8 cellular contexts compared by ENCODE assay signal in genomic region chr1:2300004-2300771, GRCh38.
DNase-seq lines count a peak whose midpoint lies in the region; ATAC-seq, FAIRE-seq and TF ChIP-seq lines count a peak whose summit lies in the region.

No MANE protein-coding gene starts in this region.

- H3K27ac ChIP-seq in GM12878 (ENCODE audit: control insufficient read depth, insufficient read depth) (peak overlapping the region; percentile 91), trophoblast cell (ENCODE audit: low read depth, low read length) (no peak overlapping the region), upper lobe of right lung (peak overlapping the region; percentile 88)

- H4K91ac ChIP-seq in trophoblast cell (ENCODE audit: low read depth, low read length) = no peak overlapping the region

- H3K9me3 Mint-ChIP-seq in progenitor cell of endocrine pancreas (ENCODE audit: low read depth) = no peaks in the 10 kb centered on the region

- peak overlapping the region; percentile 91 for H3K9ac ChIP-seq in GM12878 (ENCODE audit: control insufficient read depth, insufficient read depth, low read length)
- no peak overlapping the region for H3K9ac ChIP-seq in trophoblast cell (ENCODE audit: low read length)

- no peak for TF ChIP-seq RAD21 in GM12878 (IDR thresholded peaks at IDR 0.05; ENCODE audit: insufficient read depth, low read depth, low read length)

- H3K4me2 ChIP-seq in GM12878 (ENCODE audit: control insufficient read depth, insufficient read depth) (peak overlapping the region; percentile 85), trophoblast cell (ENCODE audit: low read length) (no peak overlapping the region)

- TF ChIP-seq CTCF in GM12878 (IDR thresholded peaks at IDR 0.05 in 2 of 3, conservative IDR thresholded peaks at IDR 0.05 in 1 of 3; ENCODE audit: control insufficient read depth in 2 of 3, extremely low read depth in 1 of 3, insufficient read depth in 1 of 3, low read depth in 3 of 3, low read length in 3 of 3) (no peak), upper lobe of right lung (IDR thresholded peaks at IDR 0.05) (no peak), progenitor cell of endocrine pancreas (IDR thresholded peaks at IDR 0.05; ENCODE audit: unreplicated experiment) (no peak)

- peak overlapping the region; percentile 10 for H3K18ac ChIP-seq in trophoblast cell (ENCODE audit: low read length)

- peak; percentile 97 for FAIRE-seq in GM12878 (lab: Jason Lieb, UNC)

- H3K27ac Mint-ChIP-seq in T-helper 17 cell (peak overlapping the region; percentile 96), progenitor cell of endocrine pancreas (no peak overlapping the region)

- H3K4me1 ChIP-seq in GM12878 (ENCODE audit: control insufficient read depth, insufficient read depth, low read length) (peaks cover 28% of the 10 kb centered on the region), trophoblast cell (ENCODE audit: control insufficient read depth in 1 of 2, insufficient read depth in 2 of 2, low read length in 2 of 2) (peaks cover 3 to 9% of the 10 kb centered on the region in 2 experiments), upper lobe of right lung (peaks cover 58% of the 10 kb centered on the region)

- TF ChIP-seq POLR2A in GM12878 (IDR thresholded peaks at IDR 0.05; ENCODE audit: low read depth, low read length) = peak; percentile 68; the same call in 1 of the 2 replicates

- H3K4me1 Mint-ChIP-seq in T-helper 17 cell (peaks cover 32% of the 10 kb centered on the region), progenitor cell of endocrine pancreas (ENCODE audit: low read depth) (no peaks in the 10 kb centered on the region)

- no peaks in the 10 kb centered on the region for H4K20me1 ChIP-seq in GM12878 (ENCODE audit: control insufficient read depth, insufficient read depth)

- H3K14ac ChIP-seq in trophoblast cell (ENCODE audit: low read length) = no peak overlapping the region

- 18% methylated on average over 32 of the region's 32 CpGs for WGBS in GM12878 (ENCODE audit: insufficient coverage, insufficient replicate concordance, low lambda C conversion rate, missing lambda C conversion rate)
- WGBS in trophoblast cell (ENCODE audit: extremely low coverage, insufficient coverage, insufficient read length) = no CpG with 5 or more reads among the region's 32 CpGs

- H3K27me3 ChIP-seq in GM12878 (replicated peaks in 1 of 2; ENCODE audit: control insufficient read depth in 2 of 2, insufficient read depth in 2 of 2, low read length in 1 of 2) = no peaks in the 10 kb centered on the region
- no peaks in the 10 kb centered on the region for H3K27me3 ChIP-seq in trophoblast cell (ENCODE audit: insufficient read depth, low read length)
- H3K27me3 ChIP-seq in upper lobe of right lung = no peaks in the 10 kb centered on the region

- SMC1A ChIA-PET in GM12878 (lab: Charles Lee; ENCODE audit: uncharacterized antibody, unreplicated experiment) = interaction anchor here (0.7 to 2.0 kb wide), 4 partner anchors 9 to 105 kb away, joined by 4 to 13 read pairs (median 5); partner anchors contain the start of gene FAAP20

- no peaks in the 10 kb centered on the region for H3K9me3 ChIP-seq in T-helper 17 cell (ENCODE audit: control insufficient read depth, low read length, poor library complexity, severe bottlenecking)
- no peaks in the 10 kb centered on the region for H3K9me3 ChIP-seq in GM12878 (replicated peaks; ENCODE audit: control insufficient read depth, insufficient read depth, low read length)
- peaks cover 3% of the 10 kb centered on the region for H3K9me3 ChIP-seq in trophoblast cell (ENCODE audit: insufficient read depth, low read depth, low read length)
- H3K9me3 ChIP-seq in upper lobe of right lung = no peaks in the 10 kb centered on the region

- H2BK120ac ChIP-seq in trophoblast cell (ENCODE audit: insufficient read depth, low read length, poor library complexity) = no peak overlapping the region

- RAD21 ChIA-PET in GM12878 (lab: Charles Lee; ENCODE audit: unreplicated experiment) = interaction anchor here (0.7 to 2.5 kb wide), 7 partner anchors 16 to 249 kb away, joined by 3 to 13 read pairs (median 3); partner anchors contain the start of genes FAAP20 and SKI

- DNase-seq in T-helper 17 cell (peak; percentile 51 to 67 (median 65)), GM12878 (ENCODE audit: low read depth, low spot score) (peak; percentile 71), trophoblast cell (no peak), upper lobe of right lung (no peak), progenitor cell of endocrine pancreas (ENCODE audit: low spot score, unreplicated experiment) (no peak), mucosa of gallbladder (ENCODE audit: low spot score) (no peak)

- H3K79me2 ChIP-seq in GM12878 (ENCODE audit: control insufficient read depth, insufficient read depth, low read length) = peaks cover 18% of the 10 kb centered on the region
- peaks cover 27% of the 10 kb centered on the region for H3K79me2 ChIP-seq in trophoblast cell (ENCODE audit: control insufficient read depth, insufficient read depth, low read length, poor library complexity)

- no peaks in the 10 kb centered on the region for H3K79me1 ChIP-seq in trophoblast cell (ENCODE audit: low read length)

- H3K36me3 ChIP-seq in GM12878 (ENCODE audit: control insufficient read depth in 2 of 2, insufficient read depth in 2 of 2, low read length in 1 of 2) (peaks cover 0 to 8% of the 10 kb centered on the region in 2 experiments; a peak in 2 of 4 replicates), trophoblast cell (ENCODE audit: control insufficient read depth in 1 of 2, insufficient read depth in 2 of 2, low read length in 2 of 2) (peaks cover 43 to 50% of the 10 kb centered on the region in 2 experiments), upper lobe of right lung (peaks cover 20% of the 10 kb centered on the region)

- H2BK12ac ChIP-seq in trophoblast cell (ENCODE audit: low read length) = no peak overlapping the region

- POLR2A ChIA-PET in GM12878 (lab: Charles Lee) = interaction anchor here (0.9 to 1.3 kb wide), 5 partner anchors 8 to 101 kb away, joined by 3 to 6 read pairs (median 3); no protein-coding TSS in a partner anchor

- H3K27me3 Mint-ChIP-seq in T-helper 17 cell (no peaks in the 10 kb centered on the region), progenitor cell of endocrine pancreas (no peaks in the 10 kb centered on the region)

- no peak overlapping the region for H3K23ac ChIP-seq in trophoblast cell (ENCODE audit: low read length)

- H2AK5ac ChIP-seq in trophoblast cell (ENCODE audit: low read length) = no peak overlapping the region

- H3K4me3 ChIP-seq in GM12878 = peak overlapping the region; percentile 71
- no peak overlapping the region for H3K4me3 ChIP-seq in trophoblast cell (ENCODE audit: low read depth, low read length)
- peak overlapping the region; percentile 40 for H3K4me3 ChIP-seq in upper lobe of right lung

- TF ChIP-seq EP300 in GM12878 (IDR thresholded peaks at IDR 0.05; ENCODE audit: borderline replicate concordance in 1 of 2, control insufficient read depth in 1 of 2, low read depth in 2 of 2, low read length in 2 of 2) = peak; percentile 42 to 78; a peak in 2 of 4 replicates

- no TSS peak for BruUV-seq in GM12878 (replicated peaks; lab: Mats Ljungman, UMichigan)

- peak overlapping the region; percentile 17 for H4K8ac ChIP-seq in trophoblast cell (ENCODE audit: low read depth, low read length)

- H3K4me3 Mint-ChIP-seq in T-helper 17 cell (peak overlapping the region; percentile 81), progenitor cell of endocrine pancreas (ENCODE audit: low read depth) (no peak overlapping the region)

- in situ Hi-C loops in GM12878 (cut with MboI) = no loop called here

- CTCF ChIA-PET in GM12878 (lab: Yijun Ruan, JAX) = interaction anchor here (1.1 to 2.1 kb wide), 4 partner anchors 8 to 71 kb away, joined by 3 to 6 read pairs (median 5); no protein-coding TSS in a partner anchor

- ATAC-seq in GM18519 (IDR thresholded peaks at IDR 0.05; ENCODE audit: low FRiP score, unreplicated experiment) (peak; percentile 47), HG02884 (IDR thresholded peaks at IDR 0.05; ENCODE audit: unreplicated experiment) (peak; percentile 79), T-helper 17 cell (peak; percentile 69), GM12878 (peak; percentile 89), upper lobe of right lung (peak; percentile 32)

- H3K4ac ChIP-seq in trophoblast cell (ENCODE audit: low read depth, low read length) = peak overlapping the region; percentile 17

- intact Hi-C loops in GM12878 (cut with micrococcal nuclease; ENCODE audit: unreplicated experiment) (loop anchor here (10.0 kb wide), 1 partner anchor 245 kb away; no protein-coding TSS in a partner anchor), upper lobe of right lung (cut with DNase I) (loop anchor here (10.0 kb wide), 1 partner anchor 55 kb away; no protein-coding TSS in a partner anchor)

- H3K36me3 Mint-ChIP-seq in T-helper 17 cell (ENCODE audit: low read depth) = no peaks in the 10 kb centered on the region
- H3K36me3 Mint-ChIP-seq in progenitor cell of endocrine pancreas (ENCODE audit: insufficient read depth) = no peaks in the 10 kb centered on the region

- no peak overlapping the region for H2BK5ac ChIP-seq in trophoblast cell (ENCODE audit: low read depth, low read length, poor library complexity)

- H2AFZ ChIP-seq in GM12878 (ENCODE audit: control insufficient read depth, low read depth, low read length) (peak overlapping the region; percentile 37; the same call in 1 of the 2 replicates), trophoblast cell (ENCODE audit: insufficient read depth, low read length, poor library complexity) (no peak overlapping the region)

- H4K12ac ChIP-seq in trophoblast cell (ENCODE audit: low read depth, low read length) = no peak overlapping the region

TF ChIP-seq in GM12878, 131 proteins besides CTCF, POLR2A, EP300 and RAD21 (continues in another document):
- TF ChIP-seq E4F1 (IDR thresholded peaks at IDR 0.05; ENCODE audit: borderline replicate concordance, partially characterized antibody) = no peak
- TF ChIP-seq TARDBP (IDR thresholded peaks at IDR 0.05; ENCODE audit: borderline replicate concordance) = no peak

Comparison
In these comparisons a context has a peak if more than half of its experiments do, and no peak if none do; other contexts are left out.
1. ATAC-seq: peak in every context shown above with its lines; median percentile 89 in GM12878; 79 in HG02884; 69 in T-helper 17 cell; 47 in GM18519; 32 in upper lobe of right lung.
2. DNase-seq: peak in T-helper 17 cell (3 of 3) and GM12878 (single experiment); none in trophoblast cell (0 of 2), upper lobe of right lung (single experiment), progenitor cell of endocrine pancreas (single experiment) and mucosa of gallbladder (single experiment).